26 cellular contexts compared by ENCODE assay signal in the genomic region with DNA sequence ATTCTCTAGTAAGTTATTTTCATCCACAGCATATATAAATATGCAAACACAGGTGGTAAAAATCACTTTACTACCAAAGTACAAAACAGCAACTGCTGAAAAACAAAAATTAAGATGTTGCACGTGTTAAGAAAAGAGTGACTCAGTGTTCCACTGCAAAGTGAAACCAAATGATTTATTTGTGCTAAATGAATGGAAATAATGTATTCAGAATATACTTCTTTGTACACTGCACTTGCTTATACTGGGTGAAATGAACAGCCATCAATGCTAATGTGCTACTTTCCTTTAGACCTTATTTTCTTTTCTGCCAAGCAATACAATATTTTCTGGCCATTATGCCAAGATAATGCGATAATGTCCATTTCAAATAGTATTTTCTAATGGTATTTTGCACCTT. TPM values are rescaled to one million over a fixed set of nuclear protein-coding genes. Genes with fewer than 3 reads are reported as not detected.
A peak's percentile ranks its signal among the peaks of the same experiment; 100 is the strongest.
DNase-seq lines count a peak whose midpoint lies in the region; ATAC-seq, FAIRE-seq and TF ChIP-seq lines count a peak whose summit lies in the region.
"Had no signal": no experiment of that assay in that cellular context is flagged by ENCODE, and none has a peak within 500 bp of the region (broad histone marks: within the 10 kb centered on the region; RNA-seq: fewer than 3 reads in every experiment).

No MANE protein-coding gene starts in this region.

- H2AFZ ChIP-seq in astrocyte (ENCODE audit: low read depth, low read length) = no peak overlapping the region
- H2AFZ ChIP-seq: GM23338 had no signal

- H3K4me3 ChIP-seq in astrocyte (ENCODE audit: insufficient read depth, low read depth, low read length) = no peak overlapping the region
- H3K4me3 ChIP-seq: A549, GM23338 had no signal

- H3K9me3 Mint-ChIP-seq in activated CD4-positive, alpha-beta T cell treated with anti-CD3 and anti-CD28 coated beads for 36 hours (ENCODE audit: low read depth) = no peaks in the 10 kb centered on the region
- no peaks in the 10 kb centered on the region for H3K9me3 Mint-ChIP-seq in stimulated activated naive CD8-positive, alpha-beta T cell treated with anti-CD3 and anti-CD28 coated beads, Interleukin-15, Interleukin-2, amounts not matched to agents 100 ng/mL and 50 ng/mL, for 24 hours
- H3K9me3 Mint-ChIP-seq in stimulated activated naive CD8-positive, alpha-beta T cell treated with anti-CD3 and anti-CD28 coated beads, Interleukin-15, amount 100 ng/mL, for 72 hours = no peaks in the 10 kb centered on the region
- H3K9me3 Mint-ChIP-seq in astrocyte (ENCODE audit: unreplicated experiment) = no peaks in the 10 kb centered on the region
- H3K9me3 Mint-ChIP-seq: CD4-positive, alpha-beta memory T cell; GM23338; H9; HFFc6 had no signal

- H4K20me1 ChIP-seq in astrocyte (ENCODE audit: insufficient read depth, low read length) = no peaks in the 10 kb centered on the region

- H3K36me3 ChIP-seq in astrocyte (ENCODE audit: insufficient read depth, low read length) = peaks cover 22% of the 10 kb centered on the region

- TF ChIP-seq CTCF in astrocyte (IDR thresholded peaks at IDR 0.05; ENCODE audit: insufficient read depth, low read depth, low read length) = no peak

- no peak overlapping the region for H3K4me2 ChIP-seq in astrocyte (ENCODE audit: low read length)
- H3K4me2 ChIP-seq: A549, GM23338 had no signal

- DNase-seq in activated CD4-positive, alpha-beta T cell treated with anti-CD3 and anti-CD28 coated beads for 36 hours = no peak
- no peak for DNase-seq in activated CD4-positive, alpha-beta T cell treated with anti-CD3 and anti-CD28 coated beads for 4 hours
- DNase-seq in stimulated activated naive CD8-positive, alpha-beta T cell treated with anti-CD3 and anti-CD28 coated beads, Interleukin-15, amount 100 ng/mL, for 72 hours = no peak
- DNase-seq in astrocyte (ENCODE audit: low read depth) = no peak
- peak; percentile 5 for DNase-seq in superior temporal gyrus (ENCODE audit: extremely low spot score)
- no peak for DNase-seq in SIG-M5 treated with dmso at 0.1 percent for 504 hours (lab: John Stamatoyannopoulos, UW; ENCODE audit: unreplicated experiment)
- DNase-seq in SKM-1 treated with dmso at 0.1 percent for 144 hours (lab: John Stamatoyannopoulos, UW; ENCODE audit: unreplicated experiment) = no peak
- DNase-seq: 8988T; ACHN; AML-193; C1 segment of cervical spinal cord; Calu3; CD4-positive, alpha-beta memory T cell; COR-L47; DMS53; DMS79 treated with DMSO at 0.1 percent for 48 hours; GF-D8; H9; HFFc6 had no signal

- CTCF ChIA-PET in activated CD4-positive, alpha-beta T cell treated with anti-CD3 and anti-CD28 coated beads for 36 hours (lab: Charles Lee) = no interaction called here

- intact Hi-C loops in activated CD4-positive, alpha-beta T cell treated with anti-CD3 and anti-CD28 coated beads for 36 hours (cut with DNase I, micrococcal nuclease) = no loop called here

- H3K9me3 ChIP-seq in astrocyte (ENCODE audit: insufficient read depth, low read depth, low read length) = no peaks in the 10 kb centered on the region
- H3K9me3 ChIP-seq: A549 had no signal

- no peaks in the 10 kb centered on the region for H3K4me1 ChIP-seq in astrocyte (ENCODE audit: insufficient read depth, low read length)
- H3K4me1 ChIP-seq: A549 had no signal

- H3K27me3 Mint-ChIP-seq in activated CD4-positive, alpha-beta T cell treated with anti-CD3 and anti-CD28 coated beads for 36 hours = no peaks in the 10 kb centered on the region
- no peaks in the 10 kb centered on the region for H3K27me3 Mint-ChIP-seq in stimulated activated naive CD8-positive, alpha-beta T cell treated with anti-CD3 and anti-CD28 coated beads, Interleukin-15, Interleukin-2, amounts not matched to agents 100 ng/mL and 50 ng/mL, for 24 hours
- H3K27me3 Mint-ChIP-seq in stimulated activated naive CD8-positive, alpha-beta T cell treated with anti-CD3 and anti-CD28 coated beads, Interleukin-15, amount 100 ng/mL, for 72 hours = no peaks in the 10 kb centered on the region
- H3K27me3 Mint-ChIP-seq in astrocyte (ENCODE audit: low read depth, unreplicated experiment) = no peaks in the 10 kb centered on the region
- H3K27me3 Mint-ChIP-seq: CD4-positive, alpha-beta memory T cell had no signal

- POLR2A ChIA-PET in activated CD4-positive, alpha-beta T cell treated with anti-CD3 and anti-CD28 coated beads for 36 hours (lab: Charles Lee) = no interaction called here

- no peak overlapping the region for H3K27ac Mint-ChIP-seq in activated CD4-positive, alpha-beta T cell treated with anti-CD3 and anti-CD28 coated beads for 36 hours
- peak overlapping the region; percentile 26 for H3K27ac Mint-ChIP-seq in stimulated activated naive CD8-positive, alpha-beta T cell treated with anti-CD3 and anti-CD28 coated beads, Interleukin-15, Interleukin-2, amounts not matched to agents 100 ng/mL and 50 ng/mL, for 24 hours
- H3K27ac Mint-ChIP-seq in stimulated activated naive CD8-positive, alpha-beta T cell treated with anti-CD3 and anti-CD28 coated beads, Interleukin-15, amount 100 ng/mL, for 72 hours = no peak overlapping the region
- no peak overlapping the region for H3K27ac Mint-ChIP-seq in astrocyte (ENCODE audit: unreplicated experiment)
- H3K27ac Mint-ChIP-seq: CD4-positive, alpha-beta memory T cell; GM23338; H9; HFFc6 had no signal

- no peaks in the 10 kb centered on the region for H3K79me2 ChIP-seq in astrocyte (ENCODE audit: insufficient read depth, low read length)

- no peak overlapping the region for H3K9ac ChIP-seq in astrocyte (ENCODE audit: low read length)

- H3K4me3 Mint-ChIP-seq in activated CD4-positive, alpha-beta T cell treated with anti-CD3 and anti-CD28 coated beads for 36 hours = no peak overlapping the region
- no peak overlapping the region for H3K4me3 Mint-ChIP-seq in stimulated activated naive CD8-positive, alpha-beta T cell treated with anti-CD3 and anti-CD28 coated beads, Interleukin-15, Interleukin-2, amounts not matched to agents 100 ng/mL and 50 ng/mL, for 24 hours
- H3K4me3 Mint-ChIP-seq in stimulated activated naive CD8-positive, alpha-beta T cell treated with anti-CD3 and anti-CD28 coated beads, Interleukin-15, amount 100 ng/mL, for 72 hours = no peak overlapping the region
- H3K4me3 Mint-ChIP-seq in astrocyte (ENCODE audit: unreplicated experiment) = no peak overlapping the region
- H3K4me3 Mint-ChIP-seq: CD4-positive, alpha-beta memory T cell; GM23338; H9; HFFc6 had no signal

- no peaks in the 10 kb centered on the region for H3K27me3 ChIP-seq in astrocyte (ENCODE audit: insufficient read depth, low read length)

- peak; percentile 60 for FAIRE-seq in astrocyte (lab: Jason Lieb, UNC)
- FAIRE-seq: A549, GM12891, GM18507 had no signal

- H3K27ac ChIP-seq in astrocyte (ENCODE audit: low read depth, low read length) = no peak overlapping the region
- H3K27ac ChIP-seq: A549 had no signal

- H3K4me1 Mint-ChIP-seq in activated CD4-positive, alpha-beta T cell treated with anti-CD3 and anti-CD28 coated beads for 36 hours = peaks cover 7% of the 10 kb centered on the region
- H3K4me1 Mint-ChIP-seq in stimulated activated naive CD8-positive, alpha-beta T cell treated with anti-CD3 and anti-CD28 coated beads, Interleukin-15, Interleukin-2, amounts not matched to agents 100 ng/mL and 50 ng/mL, for 24 hours (ENCODE audit: low read depth) = no peaks in the 10 kb centered on the region
- peaks cover 9% of the 10 kb centered on the region for H3K4me1 Mint-ChIP-seq in stimulated activated naive CD8-positive, alpha-beta T cell treated with anti-CD3 and anti-CD28 coated beads, Interleukin-15, amount 100 ng/mL, for 72 hours
- no peaks in the 10 kb centered on the region for H3K4me1 Mint-ChIP-seq in astrocyte (ENCODE audit: low read depth, unreplicated experiment)
- H3K4me1 Mint-ChIP-seq: CD4-positive, alpha-beta memory T cell; GM23338 had no signal

- peak; percentile 51 for ATAC-seq in activated CD4-positive, alpha-beta T cell treated with anti-CD3 and anti-CD28 coated beads for 36 hours
- no peak for ATAC-seq in stimulated activated naive CD8-positive, alpha-beta T cell treated with anti-CD3 and anti-CD28 coated beads, Interleukin-15, amount 100 ng/mL, for 72 hours
- ATAC-seq: A549, GM23338 had no signal

- H3K36me3 Mint-ChIP-seq in activated CD4-positive, alpha-beta T cell treated with anti-CD3 and anti-CD28 coated beads for 36 hours (ENCODE audit: low read depth) = peaks cover 55% of the 10 kb centered on the region
- H3K36me3 Mint-ChIP-seq in stimulated activated naive CD8-positive, alpha-beta T cell treated with anti-CD3 and anti-CD28 coated beads, Interleukin-15, Interleukin-2, amounts not matched to agents 100 ng/mL and 50 ng/mL, for 24 hours (ENCODE audit: low read depth) = peaks cover 67% of the 10 kb centered on the region
- peaks cover 14% of the 10 kb centered on the region for H3K36me3 Mint-ChIP-seq in astrocyte (ENCODE audit: low read depth, unreplicated experiment)

RNA-seq across cellular contexts. Expression of a gene that starts 38.3 kb away (rescaled TPM):
- not detected for total RNA-seq in activated CD4-positive, alpha-beta T cell treated with anti-CD3 and anti-CD28 coated beads for 36 hours
- not detected in 2 replicates for total RNA-seq in astrocyte
- total RNA-seq: Calu3; CD4-positive, alpha-beta memory T cell; G401; GM23338; H4; H9; HFFc6 had no signal
